24 cellular contexts compared by ENCODE assay signal in genomic region chr20:44470327-44470726, GRCh38.
"Had no signal": no experiment of that assay in that cellular context is flagged by ENCODE, and none has a peak within 500 bp of the region (broad histone marks: within the 10 kb centered on the region; RNA-seq: fewer than 3 reads in every experiment).

No MANE protein-coding gene starts in this region.

- DNase-seq: colonic mucosa; effector CD8-positive, alpha-beta T cell; foreskin keratinocyte; heart left ventricle; islet precursor cell; kidney glomerular epithelial cell; left colon; left ventricle myocardium superior; mesenchymal stem cell; naive thymus-derived CD4-positive, alpha-beta T cell; sigmoid colon; spleen; stimulated activated CD4-positive, alpha-beta T cell treated with anti-CD3 and anti-CD28 coated beads, Interleukin-4, amount 100 ng/mL, for 4 hours; stimulated activated naive CD8-positive, alpha-beta T cell treated with anti-CD3 and anti-CD28 coated beads, Interleukin-15, Interleukin-2, amounts not matched to agents 100 U/mL and 50 U/mL, for 24 hours; testis; tibial artery had no signal

- H3K27ac ChIP-seq: colonic mucosa, esophagus muscularis mucosa, foreskin keratinocyte, gastroesophageal sphincter, heart left ventricle, hepatocyte, neural progenitor cell, prostate gland, right atrium auricular region, sigmoid colon, skin epidermis, spleen, testis, tibial artery had no signal

- ATAC-seq: foreskin keratinocyte; gastroesophageal sphincter; heart left ventricle; left colon; left ventricle myocardium superior; naive thymus-derived CD4-positive, alpha-beta T cell; stimulated activated memory B cell treated with anti-CD40 and anti-IgM and Interleukin-4, amounts not matched to agents 10 μg/mL and 1 μg/mL and 100 μg/mL, for 72 hours; stimulated activated naive CD8-positive, alpha-beta T cell treated with anti-CD3 and anti-CD28 coated beads, Interleukin-15, Interleukin-2, amounts not matched to agents 100 U/mL and 50 U/mL, for 24 hours had no signal

- H3K9me3 ChIP-seq: colonic mucosa, esophagus muscularis mucosa, gastroesophageal sphincter, heart left ventricle, prostate gland, right atrium auricular region, sigmoid colon, spleen, testis, tibial artery had no signal

- H3K4me1 ChIP-seq: colonic mucosa, prostate gland had no signal

- H3K4me3 ChIP-seq: colonic mucosa, esophagus muscularis mucosa, gastroesophageal sphincter, heart left ventricle, hepatocyte, neural progenitor cell, prostate gland, right atrium auricular region, sigmoid colon, skin epidermis, spleen, testis, tibial artery had no signal

- H3K27me3 ChIP-seq: colonic mucosa, esophagus muscularis mucosa, foreskin keratinocyte, heart left ventricle, hepatocyte, neural progenitor cell, right atrium auricular region, spleen, testis, tibial artery had no signal

- H3K36me3 ChIP-seq: colonic mucosa, esophagus muscularis mucosa, gastroesophageal sphincter, heart left ventricle, neural progenitor cell, prostate gland, right atrium auricular region, sigmoid colon, spleen, tibial artery had no signal
